ENCODE assay signal across 8 cellular contexts in genomic region chr13:109743706-109744453, GRCh38. TPM values are rescaled to one million over a fixed set of nuclear protein-coding genes. Genes with fewer than 3 reads are reported as not detected.
DNase-seq lines count a peak whose midpoint lies in the region; ATAC-seq, FAIRE-seq and TF ChIP-seq lines count a peak whose summit lies in the region.

No MANE protein-coding gene starts in this region.

- DNase-seq in AML-193 (lab: John Stamatoyannopoulos, UW) (peak; percentile 79 to 82), M059J (ENCODE audit: low read depth) (peak; percentile 67), kidney (peak; percentile 75), mucosa of gallbladder (ENCODE audit: low spot score) (no peak)

- H3K9ac ChIP-seq in kidney (ENCODE audit: low read length in 2 of 2), result no peak overlapping the region

- H3K9me3 ChIP-seq in kidney (ENCODE audit: control insufficient read depth in 1 of 2, low read length in 2 of 2), result no peaks in the 10 kb centered on the region

- peaks cover 0 to 4% of the 10 kb centered on the region in 2 donors for H3K4me1 ChIP-seq in kidney (ENCODE audit: control insufficient read depth in 1 of 2, insufficient read depth in 1 of 2, low read depth in 1 of 2, low read length in 2 of 2)

- H3K4me3 ChIP-seq in kidney (ENCODE audit: low read length in 2 of 2), result no peak overlapping the region

- ATAC-seq in GM18907 (IDR thresholded peaks at IDR 0.05; ENCODE audit: unreplicated experiment) (peak; percentile 68), HG03565 (IDR thresholded peaks at IDR 0.05; ENCODE audit: unreplicated experiment) (no peak), GM19324 (IDR thresholded peaks at IDR 0.05; ENCODE audit: low FRiP score, unreplicated experiment) (no peak)

- peak overlapping the region; percentile 31 for H3K27ac ChIP-seq in VCaP
- no peak overlapping the region for H3K27ac ChIP-seq in kidney (ENCODE audit: low read depth in 2 of 2, low read length in 2 of 2)

- TF ChIP-seq CTCF in VCaP (conservative IDR thresholded peaks at IDR 0.05) (peak; percentile 60), kidney (IDR thresholded peaks at IDR 0.05; ENCODE audit: borderline replicate concordance, extremely low read depth, insufficient read depth) (no peak)

- no peaks in the 10 kb centered on the region for H3K36me3 ChIP-seq in kidney (ENCODE audit: control insufficient read depth in 1 of 2, insufficient read depth in 2 of 2, low read length in 2 of 2)

- FAIRE-seq in kidney (lab: Jason Lieb, UNC), result no peak

- intact Hi-C loops in kidney (cut with DNase I), result no loop called here

RNA-seq across cellular contexts. Expression of gene IRS2, which starts 42.5 kb away (rescaled TPM):
- 0.42 and 0.54 TPM in 2 replicates for total RNA-seq in M059J (2014; rRNA removed; shearing (Covaris generic))
- total RNA-seq in kidney (12.9 TPM), mucosa of gallbladder (25.6 TPM)
- 2.1 TPM for polyA plus RNA-seq in kidney (ENCODE audit: insufficient read depth, low read depth, low replicate concordance)
